14 cellular contexts compared by ENCODE assay signal in the genomic region with DNA sequence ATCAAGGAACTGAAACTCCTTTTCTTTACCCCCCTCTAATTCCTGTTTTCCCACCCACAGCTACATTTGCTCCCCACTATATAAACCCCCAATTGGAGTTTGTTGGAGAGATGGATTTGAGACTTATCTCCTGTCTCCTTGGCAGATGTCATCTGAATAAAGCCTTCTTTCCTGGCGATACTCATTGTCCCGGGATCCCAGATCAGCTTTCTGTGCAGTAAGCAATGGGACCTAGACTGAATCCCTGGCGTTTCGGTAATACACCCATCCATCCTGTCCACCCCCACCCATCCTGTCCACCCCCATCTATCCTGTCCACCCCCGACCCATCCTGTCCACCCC. TPM values are rescaled to one million over a fixed set of nuclear protein-coding genes. Genes with fewer than 3 reads are reported as not detected.
DNase-seq lines count a peak whose midpoint lies in the region; ATAC-seq and TF ChIP-seq lines count a peak whose summit lies in the region.
"Had no signal": no experiment of that assay in that cellular context is flagged by ENCODE, and none has a peak within 500 bp of the region (broad histone marks: within the 10 kb centered on the region; RNA-seq: fewer than 3 reads in every experiment).

No MANE protein-coding gene starts in this region.

- H3K36me3 ChIP-seq in Loucy (ENCODE audit: insufficient read depth, low read length) (peaks cover 14% of the 10 kb centered on the region; the same call in 1 of the 2 replicates), upper lobe of right lung (no peaks in the 10 kb centered on the region), SJCRH30 (peaks cover 6% of the 10 kb centered on the region)
- H3K36me3 ChIP-seq in effector memory CD4-positive, alpha-beta T cell (ENCODE audit: control insufficient read depth, insufficient read depth, low read length), result no peaks in the 10 kb centered on the region
- H3K36me3 ChIP-seq: breast epithelium, esophagus muscularis mucosa, pancreas, uterus had no signal

- H3K9me3 Mint-ChIP-seq in activated naive CD4-positive, alpha-beta T cell treated with anti-CD3 and anti-CD28 coated beads, Interleukin-2, amount 10 ng/mL, durations not matched to agents 7 days and 5 days, result peaks cover 5% of the 10 kb centered on the region
- H3K9me3 Mint-ChIP-seq in activated naive CD4-positive, alpha-beta T cell treated with anti-CD3 and anti-CD28 coated beads for 36 hours, result no peaks in the 10 kb centered on the region

- H3K4me3 ChIP-seq in Loucy (ENCODE audit: low read length, poor library complexity, severe bottlenecking) (no peak overlapping the region), upper lobe of right lung (no peak overlapping the region), SJCRH30 (no peak overlapping the region)
- peak overlapping the region; percentile 11 for H3K4me3 ChIP-seq in effector memory CD4-positive, alpha-beta T cell (ENCODE audit: insufficient read depth, low read depth, low read length, poor library complexity, severe bottlenecking)
- H3K4me3 ChIP-seq: esophagus muscularis mucosa, pancreas, uterus had no signal

- no peaks in the 10 kb centered on the region for H3K9me2 ChIP-seq in Loucy (replicated peaks; ENCODE audit: low read depth, low read length)

- ATAC-seq in upper lobe of right lung, result no peak
- ATAC-seq in left lobe of liver, result no peak

- H3K4me1 ChIP-seq in Loucy (ENCODE audit: insufficient read depth, low read length, poor library complexity, severe bottlenecking) (peaks cover 20% of the 10 kb centered on the region), upper lobe of right lung (no peaks in the 10 kb centered on the region), SJCRH30 (no peaks in the 10 kb centered on the region)
- peaks cover 30% of the 10 kb centered on the region for H3K4me1 ChIP-seq in effector memory CD4-positive, alpha-beta T cell (ENCODE audit: control insufficient read depth, insufficient read depth, low read length, poor library complexity, severe bottlenecking)
- H3K4me1 ChIP-seq: breast epithelium, pancreas, uterus had no signal

- peak overlapping the region; percentile 56 for H3K4me2 ChIP-seq in Loucy (ENCODE audit: low read depth, low read length, poor library complexity, severe bottlenecking)

- H2AFZ ChIP-seq in Loucy (ENCODE audit: low read length), result no peak overlapping the region

- CTCF ChIA-PET in activated naive CD4-positive, alpha-beta T cell treated with anti-CD3 and anti-CD28 coated beads, Interleukin-2, amount 10 ng/mL, durations not matched to agents 7 days and 5 days (lab: Charles Lee), result interaction anchor here (1.0 to 4.7 kb wide), 20 partner anchors 9 to 354 kb away, joined by 3 to 65 read pairs (median 11); partner anchors contain the start of genes C16orf92, KIF22, PAGR1 and TLCD3B
- CTCF ChIA-PET in activated naive CD4-positive, alpha-beta T cell treated with anti-CD3 and anti-CD28 coated beads for 36 hours (lab: Charles Lee), result interaction anchor here (0.7 to 5.5 kb wide), 30 partner anchors 8 to 356 kb away, joined by 3 to 72 read pairs (median 4); partner anchors contain the start of genes KIF22, PAGR1, QPRT and TLCD3B

- DNase-seq in activated naive CD4-positive, alpha-beta T cell treated with anti-CD3 and anti-CD28 coated beads, Interleukin-2, amount 10 ng/mL, durations not matched to agents 7 days and 5 days, result no peak
- DNase-seq in activated naive CD4-positive, alpha-beta T cell treated with anti-CD3 and anti-CD28 coated beads for 36 hours, result no peak
- no peak for DNase-seq in effector memory CD4-positive, alpha-beta T cell
- DNase-seq in upper lobe of right lung, result peak; percentile 13
- no peak for DNase-seq in COR-L47 (lab: John Stamatoyannopoulos, UW)
- DNase-seq in SJCRH30, result no peak
- no peak for DNase-seq in left lobe of liver (ENCODE audit: low spot score)

- peak overlapping the region; percentile 95 for H3K27ac Mint-ChIP-seq in activated naive CD4-positive, alpha-beta T cell treated with anti-CD3 and anti-CD28 coated beads, Interleukin-2, amount 10 ng/mL, durations not matched to agents 7 days and 5 days
- no peak overlapping the region for H3K27ac Mint-ChIP-seq in activated naive CD4-positive, alpha-beta T cell treated with anti-CD3 and anti-CD28 coated beads for 36 hours

- no peak for TF ChIP-seq CTCF in Loucy (conservative IDR thresholded peaks at IDR 0.05; ENCODE audit: low read length)
- no peak for TF ChIP-seq CTCF in upper lobe of right lung (IDR thresholded peaks at IDR 0.05)

- peaks cover 2% of the 10 kb centered on the region for H3K36me3 Mint-ChIP-seq in activated naive CD4-positive, alpha-beta T cell treated with anti-CD3 and anti-CD28 coated beads, Interleukin-2, amount 10 ng/mL, durations not matched to agents 7 days and 5 days
- H3K36me3 Mint-ChIP-seq in activated naive CD4-positive, alpha-beta T cell treated with anti-CD3 and anti-CD28 coated beads for 36 hours (ENCODE audit: low read depth), result no peaks in the 10 kb centered on the region

- intact Hi-C loops in activated naive CD4-positive, alpha-beta T cell treated with anti-CD3 and anti-CD28 coated beads for 36 hours (cut with micrococcal nuclease), result loop anchor here (1.0 to 2.0 kb wide), 2 partner anchors 9 to 32 kb away; no protein-coding TSS in a partner anchor
- intact Hi-C loops in upper lobe of right lung (cut with DNase I), result no loop called here

- H3K9me3 ChIP-seq in Loucy (ENCODE audit: insufficient read depth, low read depth, low read length) (no peaks in the 10 kb centered on the region), upper lobe of right lung (no peaks in the 10 kb centered on the region), SJCRH30 (replicated peaks) (no peaks in the 10 kb centered on the region)
- no peaks in the 10 kb centered on the region for H3K9me3 ChIP-seq in effector memory CD4-positive, alpha-beta T cell (ENCODE audit: control insufficient read depth, low read length)
- H3K9me3 ChIP-seq: breast epithelium, esophagus muscularis mucosa, pancreas, uterus had no signal

- H3K27ac ChIP-seq in effector memory CD4-positive, alpha-beta T cell (ENCODE audit: insufficient read depth, low read length, poor library complexity, severe bottlenecking), result peak overlapping the region; percentile 77
- H3K27ac ChIP-seq in upper lobe of right lung, result no peak overlapping the region
- H3K27ac ChIP-seq in SJCRH30, result no peak overlapping the region
- H3K27ac ChIP-seq: breast epithelium, esophagus muscularis mucosa, pancreas, uterus had no signal

- no peaks in the 10 kb centered on the region for H4K20me1 ChIP-seq in Loucy (ENCODE audit: insufficient read depth, low read length, poor library complexity, severe bottlenecking)

- peaks cover 46% of the 10 kb centered on the region for H3K4me1 Mint-ChIP-seq in activated naive CD4-positive, alpha-beta T cell treated with anti-CD3 and anti-CD28 coated beads, Interleukin-2, amount 10 ng/mL, durations not matched to agents 7 days and 5 days
- H3K4me1 Mint-ChIP-seq in activated naive CD4-positive, alpha-beta T cell treated with anti-CD3 and anti-CD28 coated beads for 36 hours (ENCODE audit: low read depth), result peaks cover 29% of the 10 kb centered on the region

- H3K4me3 Mint-ChIP-seq in activated naive CD4-positive, alpha-beta T cell treated with anti-CD3 and anti-CD28 coated beads, Interleukin-2, amount 10 ng/mL, durations not matched to agents 7 days and 5 days, result no peak overlapping the region
- no peak overlapping the region for H3K4me3 Mint-ChIP-seq in activated naive CD4-positive, alpha-beta T cell treated with anti-CD3 and anti-CD28 coated beads for 36 hours

- H3K27me3 ChIP-seq in Loucy (ENCODE audit: insufficient read depth, low read length, poor library complexity, severe bottlenecking) (no peaks in the 10 kb centered on the region), upper lobe of right lung (no peaks in the 10 kb centered on the region), SJCRH30 (no peaks in the 10 kb centered on the region)
- no peaks in the 10 kb centered on the region for H3K27me3 ChIP-seq in effector memory CD4-positive, alpha-beta T cell (replicated peaks; ENCODE audit: control insufficient read depth, insufficient read depth, low read length, poor library complexity, severe bottlenecking)
- H3K27me3 ChIP-seq: breast epithelium, esophagus muscularis mucosa, pancreas, uterus had no signal

- no peak overlapping the region for H3K9ac ChIP-seq in Loucy (ENCODE audit: low read depth, low read length, poor library complexity, severe bottlenecking)

- peaks cover 20% of the 10 kb centered on the region for H3K27me3 Mint-ChIP-seq in activated naive CD4-positive, alpha-beta T cell treated with anti-CD3 and anti-CD28 coated beads, Interleukin-2, amount 10 ng/mL, durations not matched to agents 7 days and 5 days
- no peaks in the 10 kb centered on the region for H3K27me3 Mint-ChIP-seq in activated naive CD4-positive, alpha-beta T cell treated with anti-CD3 and anti-CD28 coated beads for 36 hours (ENCODE audit: low read depth)

- no peaks in the 10 kb centered on the region for H3F3A ChIP-seq in Loucy (ENCODE audit: low read depth)

- no peaks in the 10 kb centered on the region for H3K79me2 ChIP-seq in Loucy (ENCODE audit: insufficient read depth, low read length)

RNA-seq across cellular contexts. Expression of gene QPRT, which starts 22.2 kb away (rescaled TPM):
- total RNA-seq in activated naive CD4-positive, alpha-beta T cell treated with anti-CD3 and anti-CD28 coated beads for 36 hours, result 1 to 10 TPM; 8.3 to 9.2 TPM
- total RNA-seq in upper lobe of right lung, result 15.0 TPM
- 51.0 and 51.9 TPM in 2 replicates for total RNA-seq in SJCRH30 (2014; rRNA removed; shearing (Covaris generic))
- total RNA-seq in left lobe of liver, result 143 TPM

RNA-seq across cellular contexts. Expression of gene SPN, which starts 38.1 kb away (rescaled TPM):
- 10 to 100 TPM; 51.9 to 53.2 TPM for total RNA-seq in activated naive CD4-positive, alpha-beta T cell treated with anti-CD3 and anti-CD28 coated beads for 36 hours
- 70.7 TPM for total RNA-seq in upper lobe of right lung
- total RNA-seq in SJCRH30 (2014; rRNA removed; shearing (Covaris generic)), result 0.96 and 2.1 TPM in 2 replicates
- total RNA-seq in left lobe of liver, result 1.3 TPM
- total RNA-seq: Calu3, glomerular endothelial cell had no signal

RNA-seq across cellular contexts. Expression of gene C16orf54, which starts 44.6 kb away (rescaled TPM):
- total RNA-seq in activated naive CD4-positive, alpha-beta T cell treated with anti-CD3 and anti-CD28 coated beads for 36 hours, result 10 to 100 TPM; 11.4 to 12.1 TPM
- total RNA-seq in upper lobe of right lung (7.3 TPM), left lobe of liver (0.53 TPM)
- total RNA-seq in SJCRH30 (2014; rRNA removed; shearing (Covaris generic)), result not detected in 2 replicates
- total RNA-seq: Calu3, glomerular endothelial cell had no signal

Comparison
In these comparisons a context has a peak if more than half of its experiments do, and no peak if none do; other contexts are left out.
1. RNA of gene SPN, which starts 38.1 kb away (total RNA-seq): 70.7 TPM in upper lobe of right lung (single experiment) and 51.9 to 53.2 TPM in activated naive CD4-positive, alpha-beta T cell treated with anti-CD3 and anti-CD28 coated beads for 36 hours; 0.96 to 2.1 TPM in SJCRH30 and 1.3 TPM in left lobe of liver (single experiment); every median in the first group is over 10 times any median in the second.